In genomic region chr1:226376300-226376699, GRCh38 we compare ENCODE assay signal across 24 cellular contexts. TPM values are rescaled to one million over a fixed set of nuclear protein-coding genes. Genes with fewer than 3 reads are reported as not detected.
DNase-seq lines count a peak whose midpoint lies in the region; ATAC-seq, FAIRE-seq and TF ChIP-seq lines count a peak whose summit lies in the region.
"Had no signal": no experiment of that assay in that cellular context is flagged by ENCODE, and none has a peak within 500 bp of the region (broad histone marks: within the 10 kb centered on the region; RNA-seq: fewer than 3 reads in every experiment).

No MANE protein-coding gene starts in this region.

- in situ Hi-C loops in K562 (cut with MboI), result no loop called here

- H3K4me3 Mint-ChIP-seq in activated naive CD8-positive, alpha-beta T cell, result no peak overlapping the region
- no peak overlapping the region for H3K4me3 Mint-ChIP-seq in activated naive CD8-positive, alpha-beta T cell treated with anti-CD3 and anti-CD28 coated beads for 36 hours
- no peak overlapping the region for H3K4me3 Mint-ChIP-seq in stimulated activated naive B cell treated with anti-CD40 and anti-IgM and Interleukin-4, amounts not matched to agents 10 μg/mL and 1 μg/mL and 100 μg/mL, for 72 hours
- H3K4me3 Mint-ChIP-seq: CD14-positive monocyte; CD4-positive, alpha-beta T cell; CD8-positive, alpha-beta memory T cell; HFFc6 had no signal

- peak overlapping the region; percentile 34 for H3K27ac Mint-ChIP-seq in activated naive CD8-positive, alpha-beta T cell
- H3K27ac Mint-ChIP-seq in activated naive CD8-positive, alpha-beta T cell treated with anti-CD3 and anti-CD28 coated beads for 36 hours, result no peak overlapping the region
- peak overlapping the region; percentile 34 for H3K27ac Mint-ChIP-seq in stimulated activated naive B cell treated with anti-CD40 and anti-IgM and Interleukin-4, amounts not matched to agents 10 μg/mL and 1 μg/mL and 100 μg/mL, for 72 hours
- H3K27ac Mint-ChIP-seq: CD14-positive monocyte; CD4-positive, alpha-beta T cell; HFFc6 had no signal

- no peak overlapping the region for H3K4me2 ChIP-seq in K562 (ENCODE audit: insufficient read depth, low read length)
- H3K4me2 ChIP-seq: A549; BLaER1 treated with 17β-estradiol and CSF1 and Interleukin-3, amounts not matched to agents 10 nM and 100 nM had no signal

- no peak overlapping the region for H2AFZ ChIP-seq in K562 (ENCODE audit: low read depth, low read length)

- no TSS peak for BruUV-seq in K562 (replicated peaks; lab: Mats Ljungman, UMichigan)

- no peaks in the 10 kb centered on the region for H3K27me3 ChIP-seq in K562 (ENCODE audit: control insufficient read depth in 2 of 2, insufficient read depth in 2 of 2, low read length in 2 of 2)
- H3K27me3 ChIP-seq in upper lobe of right lung, result no peaks in the 10 kb centered on the region
- H3K27me3 ChIP-seq: BE2C; BLaER1 treated with 17β-estradiol and CSF1 and Interleukin-3, amounts not matched to agents 10 nM and 100 nM had no signal

- no peaks in the 10 kb centered on the region for H3K4me1 ChIP-seq in K562 (replicated peaks in 1 of 2; ENCODE audit: control insufficient read depth in 2 of 2, insufficient read depth in 2 of 2, low read length in 2 of 2)
- H3K4me1 ChIP-seq in upper lobe of right lung, result no peaks in the 10 kb centered on the region
- H3K4me1 ChIP-seq: A549, BE2C, HAP-1 had no signal

- H3K4me1 Mint-ChIP-seq in activated naive CD8-positive, alpha-beta T cell (ENCODE audit: low read depth), result peaks cover 4% of the 10 kb centered on the region
- peaks cover 18% of the 10 kb centered on the region for H3K4me1 Mint-ChIP-seq in activated naive CD8-positive, alpha-beta T cell treated with anti-CD3 and anti-CD28 coated beads for 36 hours
- H3K4me1 Mint-ChIP-seq in stimulated activated naive B cell treated with anti-CD40 and anti-IgM and Interleukin-4, amounts not matched to agents 10 μg/mL and 1 μg/mL and 100 μg/mL, for 72 hours, result peaks cover 20 to 34% of the 10 kb centered on the region in 2 donors
- H3K4me1 Mint-ChIP-seq: CD14-positive monocyte had no signal

- H4K20me1 ChIP-seq in K562 (replicated peaks; ENCODE audit: control insufficient read depth, insufficient read depth, low read length), result no peaks in the 10 kb centered on the region

- H3K4me3 ChIP-seq in K562 (no peak overlapping the region), upper lobe of right lung (no peak overlapping the region)
- H3K4me3 ChIP-seq: A549; BLaER1 treated with 17β-estradiol and CSF1 and Interleukin-3, amounts not matched to agents 10 nM and 100 nM; HAP-1 had no signal

- DNase-seq in activated naive CD8-positive, alpha-beta T cell treated with anti-CD3 and anti-CD28 coated beads for 36 hours, result no peak
- DNase-seq in K562 (ENCODE audit: extremely low read depth in 1 of 4, low spot score in 3 of 4) (no peak), upper lobe of right lung (no peak), NCI-H510A (lab: John Stamatoyannopoulos, UW) (no peak)
- DNase-seq in stimulated activated naive B cell treated with anti-CD40 and anti-IgM and Interleukin-4, amounts not matched to agents 10 μg/mL and 1 μg/mL and 100 μg/mL, for 72 hours, result no peak
- DNase-seq: 8988T; ACHN; AML-193; BE2C; CD4-positive, alpha-beta T cell; CD8-positive, alpha-beta memory T cell; DMS53; DMS79 treated with DMSO at 0.1 percent for 48 hours; GF-D8; GOT3; HFFc6 had no signal

- no peaks in the 10 kb centered on the region for H3K9me1 ChIP-seq in K562 (ENCODE audit: control insufficient read depth, insufficient read depth, low read length)

- peaks cover 18% of the 10 kb centered on the region for H3K36me3 Mint-ChIP-seq in activated naive CD8-positive, alpha-beta T cell
- peaks cover 30% of the 10 kb centered on the region for H3K36me3 Mint-ChIP-seq in activated naive CD8-positive, alpha-beta T cell treated with anti-CD3 and anti-CD28 coated beads for 36 hours
- H3K36me3 Mint-ChIP-seq in stimulated activated naive B cell treated with anti-CD40 and anti-IgM and Interleukin-4, amounts not matched to agents 10 μg/mL and 1 μg/mL and 100 μg/mL, for 72 hours, result peaks cover 60 to 64% of the 10 kb centered on the region in 2 donors

- H3K27me3 Mint-ChIP-seq in activated naive CD8-positive, alpha-beta T cell, result no peaks in the 10 kb centered on the region
- H3K27me3 Mint-ChIP-seq in activated naive CD8-positive, alpha-beta T cell treated with anti-CD3 and anti-CD28 coated beads for 36 hours, result no peaks in the 10 kb centered on the region
- no peaks in the 10 kb centered on the region for H3K27me3 Mint-ChIP-seq in stimulated activated naive B cell treated with anti-CD40 and anti-IgM and Interleukin-4, amounts not matched to agents 10 μg/mL and 1 μg/mL and 100 μg/mL, for 72 hours
- H3K27me3 Mint-ChIP-seq: CD4-positive, alpha-beta T cell; CD8-positive, alpha-beta memory T cell had no signal

- ATAC-seq in K562 (no peak), upper lobe of right lung (no peak)
- ATAC-seq in stimulated activated naive B cell treated with anti-CD40 and anti-IgM and Interleukin-4, amounts not matched to agents 10 μg/mL and 1 μg/mL and 100 μg/mL, for 72 hours (replicated peaks), result no peak
- ATAC-seq: A549 had no signal

- H3K79me2 ChIP-seq in K562 (ENCODE audit: control insufficient read depth, insufficient read depth, low read length), result no peaks in the 10 kb centered on the region

- H3K9ac ChIP-seq in K562 (ENCODE audit: insufficient read depth in 1 of 2, low read depth in 2 of 2, low read length in 2 of 2), result no peak overlapping the region
- H3K9ac ChIP-seq: BLaER1 treated with 17β-estradiol and CSF1 and Interleukin-3, amounts not matched to agents 10 nM and 100 nM had no signal

- POLR2A ChIA-PET in K562 (lab: Yijun Ruan, JAX), result interaction anchor here (1.4 kb wide), 1 partner anchor 9 kb away, joined by 4 read pairs; no protein-coding TSS in a partner anchor

- H3K36me3 ChIP-seq in K562 (ENCODE audit: control insufficient read depth, insufficient read depth, low read length) (peaks cover 100% of the 10 kb centered on the region), upper lobe of right lung (peaks cover 100% of the 10 kb centered on the region)

- TF ChIP-seq EP300 in K562 (IDR thresholded peaks at IDR 0.05; ENCODE audit: low read length), result no peak

- H3K9me3 Mint-ChIP-seq in activated naive CD8-positive, alpha-beta T cell (ENCODE audit: low read depth), result no peaks in the 10 kb centered on the region
- no peaks in the 10 kb centered on the region for H3K9me3 Mint-ChIP-seq in activated naive CD8-positive, alpha-beta T cell treated with anti-CD3 and anti-CD28 coated beads for 36 hours
- H3K9me3 Mint-ChIP-seq in stimulated activated naive B cell treated with anti-CD40 and anti-IgM and Interleukin-4, amounts not matched to agents 10 μg/mL and 1 μg/mL and 100 μg/mL, for 72 hours, result no peaks in the 10 kb centered on the region
- H3K9me3 Mint-ChIP-seq: CD14-positive monocyte; CD4-positive, alpha-beta T cell; CD8-positive, alpha-beta memory T cell; HFFc6 had no signal

- FAIRE-seq in K562 (lab: Jason Lieb, UNC), result peak; percentile 72
- FAIRE-seq: A549, GM12891, GM18507, H54 had no signal

- H3K9me3 ChIP-seq in K562 (replicated peaks; ENCODE audit: control insufficient read depth, insufficient read depth, low read depth, low read length) (no peaks in the 10 kb centered on the region), upper lobe of right lung (no peaks in the 10 kb centered on the region)
- H3K9me3 ChIP-seq: A549; BE2C; BLaER1 treated with 17β-estradiol and CSF1 and Interleukin-3, amounts not matched to agents 10 nM and 100 nM; HAP-1 had no signal

- TF ChIP-seq RAD21 in K562 (CRISPR knock-in tag; conservative IDR thresholded peaks at IDR 0.05 in 1 of 2, IDR thresholded peaks at IDR 0.05 in 1 of 2), result no peak

- TF ChIP-seq CTCF in K562 (IDR thresholded peaks at IDR 0.05 in 2 of 3, conservative IDR thresholded peaks at IDR 0.05 in 1 of 3; ENCODE audit: insufficient read depth in 2 of 3, low read depth in 1 of 3, low read length in 3 of 3) (no peak), upper lobe of right lung (IDR thresholded peaks at IDR 0.05) (no peak)

- intact Hi-C loops in K562 (cut with micrococcal nuclease), result no loop called here
- intact Hi-C loops in upper lobe of right lung (cut with DNase I), result no loop called here

- H3K27ac ChIP-seq in K562 (ENCODE audit: extremely low read depth, low read depth, low read length) (no peak overlapping the region), upper lobe of right lung (no peak overlapping the region)
- H3K27ac ChIP-seq: A549; BLaER1 treated with 17β-estradiol and CSF1 and Interleukin-3, amounts not matched to agents 10 nM and 100 nM had no signal

- no peak for TF ChIP-seq POLR2A in K562 (conservative IDR thresholded peaks at IDR 0.05)

- 67% methylated on average over 3 of the region's 3 CpGs for WGBS in K562 (ENCODE audit: insufficient coverage, low coverage, missing lambda C conversion rate)

- CTCF ChIA-PET in K562 (lab: Yijun Ruan, JAX; ENCODE audit: low intra/inter-chr PET ratio), result no interaction called here

TF ChIP-seq in K562, 482 proteins besides CTCF, POLR2A, EP300 and RAD21 (continues in another document):
- TF ChIP-seq RAD51 (IDR thresholded peaks at IDR 0.05; ENCODE audit: borderline replicate concordance, low read depth), result peak; percentile 45; the same call in 1 of the 2 replicates

RNA-seq across cellular contexts. Expression of gene PARP1, which starts 31.6 kb away (rescaled TPM):
- total RNA-seq in activated naive CD8-positive, alpha-beta T cell treated with anti-CD3 and anti-CD28 coated beads for 36 hours, result 100 to 1,000 TPM; 226 to 228 TPM
- total RNA-seq in K562 (2011; cell fraction: chromatin; rRNA removed; ENCODE audit: low replicate concordance), result 139 and 225 TPM in 2 replicates
- total RNA-seq in K562 (2011; cell fraction: nucleolus; rRNA removed), result 160 and 161 TPM in 2 replicates
- 144 and 147 TPM in 2 replicates for total RNA-seq in K562 (2011; cell fraction: nucleoplasm; rRNA removed)
- total RNA-seq in K562 (2014; rRNA removed) (300 and 416 TPM in 2 replicates), K562 (2014; rRNA removed; fragmentation: Illumina TruSeq; extraction: Trizol) (187 and 203 TPM in 2 replicates), K562 (2015; rRNA removed; fragmentation: Illumina TruSeq; extraction: Trizol) (216 and 225 TPM in 2 replicates), K562 (2021) (245 and 279 TPM in 2 replicates), upper lobe of right lung (64.6 TPM)
- polyA plus RNA-seq in K562 (2011; rRNA removed) (250 and 286 TPM in 2 replicates), K562 (2014; fragmentation: Illumina TruSeq; extraction: Trizol) (262 and 306 TPM in 2 replicates), K562 (2014; fragmentation: Nextera tagmentation; extraction: Ambion mirVana) (100 to 1,000 TPM; 121 to 211 TPM), K562 (2014; rRNA removed) (272 and 273 TPM in 2 replicates)
- polyA plus RNA-seq in K562 (2011; cell fraction: cytosol; rRNA removed), result 274 and 360 TPM in 2 replicates
- 178 and 198 TPM in 2 replicates for polyA plus RNA-seq in K562 (2011; cell fraction: nucleus; rRNA removed)
- polyA plus RNA-seq in K562 (2012), result 145 and 231 TPM in 2 replicates
- 294 and 321 TPM in 2 replicates for polyA minus RNA-seq in K562 (2011; rRNA and poly(A)+ RNA removed)
- 158 and 169 TPM in 2 replicates for polyA minus RNA-seq in K562 (2011; cell fraction: cytosol; rRNA and poly(A)+ RNA removed)
- 96.9 and 122 TPM in 2 replicates for polyA minus RNA-seq in K562 (2011; cell fraction: nucleus; rRNA and poly(A)+ RNA removed)
